16 cellular contexts compared by ENCODE assay signal in genomic region chr18:40313030-40313642, GRCh38.
"Had no signal": no experiment of that assay in that cellular context is flagged by ENCODE, and none has a peak within 500 bp of the region (broad histone marks: within the 10 kb centered on the region; RNA-seq: fewer than 3 reads in every experiment).

No MANE protein-coding gene starts in this region.

- H3K9me3 Mint-ChIP-seq: activated naive CD8-positive, alpha-beta T cell treated with anti-CD3 and anti-CD28 coated beads, Interleukin-2, amount 10 ng/mL, durations not matched to agents 7 days and 5 days; stimulated activated memory B cell treated with anti-CD40 and anti-IgM and Interleukin-4, amounts not matched to agents 10 μg/mL and 1 μg/mL and 100 μg/mL, for 72 hours; type B pancreatic cell had no signal

- H3K36me3 Mint-ChIP-seq: activated naive CD8-positive, alpha-beta T cell treated with anti-CD3 and anti-CD28 coated beads, Interleukin-2, amount 10 ng/mL, durations not matched to agents 7 days and 5 days; naive thymus-derived CD8-positive, alpha-beta T cell; stimulated activated memory B cell treated with anti-CD40 and anti-IgM and Interleukin-4, amounts not matched to agents 10 μg/mL and 1 μg/mL and 100 μg/mL, for 72 hours; type B pancreatic cell had no signal

- ATAC-seq: body of pancreas; left cardiac atrium; naive thymus-derived CD8-positive, alpha-beta T cell; sciatic nerve; stimulated activated memory B cell treated with anti-CD40 and anti-IgM and Interleukin-4, amounts not matched to agents 10 μg/mL and 1 μg/mL and 100 μg/mL, for 72 hours had no signal

- H3K27ac Mint-ChIP-seq: activated naive CD8-positive, alpha-beta T cell treated with anti-CD3 and anti-CD28 coated beads, Interleukin-2, amount 10 ng/mL, durations not matched to agents 7 days and 5 days; naive thymus-derived CD8-positive, alpha-beta T cell; stimulated activated memory B cell treated with anti-CD40 and anti-IgM and Interleukin-4, amounts not matched to agents 10 μg/mL and 1 μg/mL and 100 μg/mL, for 72 hours; type B pancreatic cell had no signal

- H3K9me3 ChIP-seq: body of pancreas, testis had no signal

- H3K4me1 Mint-ChIP-seq: activated naive CD8-positive, alpha-beta T cell treated with anti-CD3 and anti-CD28 coated beads, Interleukin-2, amount 10 ng/mL, durations not matched to agents 7 days and 5 days; naive thymus-derived CD8-positive, alpha-beta T cell; stimulated activated memory B cell treated with anti-CD40 and anti-IgM and Interleukin-4, amounts not matched to agents 10 μg/mL and 1 μg/mL and 100 μg/mL, for 72 hours had no signal

- H3K27me3 ChIP-seq: body of pancreas, testis had no signal

- H3K4me1 ChIP-seq: body of pancreas, parathyroid adenoma, testis had no signal

- H3K4me3 Mint-ChIP-seq: activated naive CD8-positive, alpha-beta T cell treated with anti-CD3 and anti-CD28 coated beads, Interleukin-2, amount 10 ng/mL, durations not matched to agents 7 days and 5 days; naive thymus-derived CD8-positive, alpha-beta T cell; stimulated activated memory B cell treated with anti-CD40 and anti-IgM and Interleukin-4, amounts not matched to agents 10 μg/mL and 1 μg/mL and 100 μg/mL, for 72 hours; type B pancreatic cell had no signal

- H3K4me3 ChIP-seq: body of pancreas, dorsolateral prefrontal cortex, smooth muscle cell, testis had no signal

- DNase-seq: activated CD4-positive, alpha-beta T cell treated with anti-CD3 and anti-CD28 coated beads, Interleukin-2, amount 50 U/mL, for 48 hours; activated naive CD8-positive, alpha-beta T cell treated with anti-CD3 and anti-CD28 coated beads, Interleukin-2, amount 10 ng/mL, durations not matched to agents 7 days and 5 days; body of pancreas; central memory CD4-positive, alpha-beta T cell; dorsolateral prefrontal cortex; left cardiac atrium; mesendoderm; naive thymus-derived CD8-positive, alpha-beta T cell; stimulated activated CD4-positive, alpha-beta T cell treated with anti-CD3 and anti-CD28 coated beads, Interleukin-4, amount 100 ng/mL, for 4 hours; T-helper 2 cell; testis had no signal

- H3K27ac ChIP-seq: body of pancreas, dorsolateral prefrontal cortex, parathyroid adenoma, testis had no signal

- H3K27me3 Mint-ChIP-seq: activated naive CD8-positive, alpha-beta T cell treated with anti-CD3 and anti-CD28 coated beads, Interleukin-2, amount 10 ng/mL, durations not matched to agents 7 days and 5 days; naive thymus-derived CD8-positive, alpha-beta T cell; stimulated activated memory B cell treated with anti-CD40 and anti-IgM and Interleukin-4, amounts not matched to agents 10 μg/mL and 1 μg/mL and 100 μg/mL, for 72 hours; type B pancreatic cell had no signal
